In genomic region chr13:46383383-46383782, GRCh38 we compare ENCODE assay signal across 1 cellular context.
TF ChIP-seq lines count a peak whose summit lies in the region.

No MANE protein-coding gene starts in this region.

TF ChIP-seq in GM12878, 131 proteins besides CTCF, POLR2A, EP300 and RAD21:
- TF ChIP-seq NFIC (IDR thresholded peaks at IDR 0.05; ENCODE audit: low read depth, low read length) (peak; percentile 21; the same call in 1 of the 2 replicates), SRF (IDR thresholded peaks at IDR 0.05; ENCODE audit: low read depth in 2 of 2, low read length in 2 of 2) (peak in 1 of 2 experiments; percentile 79; a peak in 3 of 4 replicates), NBN (IDR thresholded peaks at IDR 0.05) (peak; percentile 40; the same call in 1 of the 2 replicates), RUNX3 (IDR thresholded peaks at IDR 0.05; ENCODE audit: low read length) (peak; percentile 19; the same call in 1 of the 2 replicates), PML (IDR thresholded peaks at IDR 0.05; ENCODE audit: low read length) (peak; percentile 24; the same call in 1 of the 2 replicates), CREM (IDR thresholded peaks at IDR 0.05; ENCODE audit: low read depth) (peak; percentile 18; the same call in 1 of the 2 replicates), CREB1 (IDR thresholded peaks at IDR 0.05; ENCODE audit: low read depth) (peak; percentile 44; the same call in 1 of the 2 replicates), RAD51 (IDR thresholded peaks at IDR 0.05) (no peak), SMAD1 (IDR thresholded peaks at IDR 0.05; ENCODE audit: low read depth, partially characterized antibody) (peak; percentile 84), CBX3 (IDR thresholded peaks at IDR 0.05; ENCODE audit: borderline replicate concordance, low read depth) (no peak), TCF12 (IDR thresholded peaks at IDR 0.05; ENCODE audit: low read depth, low read length) (0 out of 2 replicates have a peak, but pooled peaks have one; percentile 51), CHD2 (IDR thresholded peaks at IDR 0.05; ENCODE audit: borderline replicate concordance, low read depth, low read length) (0 out of 2 replicates have a peak, but pooled peaks have one; percentile 28), ETV6 (conservative IDR thresholded peaks at IDR 0.05 in 1 of 2, IDR thresholded peaks at IDR 0.05 in 1 of 2; ENCODE audit: borderline replicate concordance in 1 of 2, low read depth in 1 of 2) (peak in 1 of 2 experiments; percentile 63; a peak in 1 of 4 replicates), HDGF (IDR thresholded peaks at IDR 0.05) (no peak), MTA2 (IDR thresholded peaks at IDR 0.05; ENCODE audit: low read depth) (0 out of 2 replicates have a peak, but pooled peaks have one; percentile 15)
- TF ChIP-seq, protein P1, sequence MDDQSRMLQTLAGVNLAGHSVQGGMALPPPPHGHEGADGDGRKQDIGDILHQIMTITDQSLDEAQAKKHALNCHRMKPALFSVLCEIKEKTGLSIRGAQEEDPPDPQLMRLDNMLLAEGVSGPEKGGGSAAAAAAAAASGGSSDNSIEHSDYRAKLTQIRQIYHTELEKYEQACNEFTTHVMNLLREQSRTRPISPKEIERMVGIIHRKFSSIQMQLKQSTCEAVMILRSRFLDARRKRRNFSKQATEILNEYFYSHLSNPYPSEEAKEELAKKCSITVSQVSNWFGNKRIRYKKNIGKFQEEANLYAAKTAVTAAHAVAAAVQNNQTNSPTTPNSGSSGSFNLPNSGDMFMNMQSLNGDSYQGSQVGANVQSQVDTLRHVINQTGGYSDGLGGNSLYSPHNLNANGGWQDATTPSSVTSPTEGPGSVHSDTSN (IDR thresholded peaks at IDR 0.05; ENCODE audit: insufficient replicate concordance, low read depth, low read length) = no peak
- TF ChIP-seq, protein P2, sequence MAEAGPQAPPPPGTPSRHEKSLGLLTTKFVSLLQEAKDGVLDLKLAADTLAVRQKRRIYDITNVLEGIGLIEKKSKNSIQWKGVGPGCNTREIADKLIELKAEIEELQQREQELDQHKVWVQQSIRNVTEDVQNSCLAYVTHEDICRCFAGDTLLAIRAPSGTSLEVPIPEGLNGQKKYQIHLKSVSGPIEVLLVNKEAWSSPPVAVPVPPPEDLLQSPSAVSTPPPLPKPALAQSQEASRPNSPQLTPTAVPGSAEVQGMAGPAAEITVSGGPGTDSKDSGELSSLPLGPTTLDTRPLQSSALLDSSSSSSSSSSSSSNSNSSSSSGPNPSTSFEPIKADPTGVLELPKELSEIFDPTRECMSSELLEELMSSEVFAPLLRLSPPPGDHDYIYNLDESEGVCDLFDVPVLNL (IDR thresholded peaks at IDR 0.05; ENCODE audit: low read depth, low read length) = no peak
- TF ChIP-seq, protein P3, sequence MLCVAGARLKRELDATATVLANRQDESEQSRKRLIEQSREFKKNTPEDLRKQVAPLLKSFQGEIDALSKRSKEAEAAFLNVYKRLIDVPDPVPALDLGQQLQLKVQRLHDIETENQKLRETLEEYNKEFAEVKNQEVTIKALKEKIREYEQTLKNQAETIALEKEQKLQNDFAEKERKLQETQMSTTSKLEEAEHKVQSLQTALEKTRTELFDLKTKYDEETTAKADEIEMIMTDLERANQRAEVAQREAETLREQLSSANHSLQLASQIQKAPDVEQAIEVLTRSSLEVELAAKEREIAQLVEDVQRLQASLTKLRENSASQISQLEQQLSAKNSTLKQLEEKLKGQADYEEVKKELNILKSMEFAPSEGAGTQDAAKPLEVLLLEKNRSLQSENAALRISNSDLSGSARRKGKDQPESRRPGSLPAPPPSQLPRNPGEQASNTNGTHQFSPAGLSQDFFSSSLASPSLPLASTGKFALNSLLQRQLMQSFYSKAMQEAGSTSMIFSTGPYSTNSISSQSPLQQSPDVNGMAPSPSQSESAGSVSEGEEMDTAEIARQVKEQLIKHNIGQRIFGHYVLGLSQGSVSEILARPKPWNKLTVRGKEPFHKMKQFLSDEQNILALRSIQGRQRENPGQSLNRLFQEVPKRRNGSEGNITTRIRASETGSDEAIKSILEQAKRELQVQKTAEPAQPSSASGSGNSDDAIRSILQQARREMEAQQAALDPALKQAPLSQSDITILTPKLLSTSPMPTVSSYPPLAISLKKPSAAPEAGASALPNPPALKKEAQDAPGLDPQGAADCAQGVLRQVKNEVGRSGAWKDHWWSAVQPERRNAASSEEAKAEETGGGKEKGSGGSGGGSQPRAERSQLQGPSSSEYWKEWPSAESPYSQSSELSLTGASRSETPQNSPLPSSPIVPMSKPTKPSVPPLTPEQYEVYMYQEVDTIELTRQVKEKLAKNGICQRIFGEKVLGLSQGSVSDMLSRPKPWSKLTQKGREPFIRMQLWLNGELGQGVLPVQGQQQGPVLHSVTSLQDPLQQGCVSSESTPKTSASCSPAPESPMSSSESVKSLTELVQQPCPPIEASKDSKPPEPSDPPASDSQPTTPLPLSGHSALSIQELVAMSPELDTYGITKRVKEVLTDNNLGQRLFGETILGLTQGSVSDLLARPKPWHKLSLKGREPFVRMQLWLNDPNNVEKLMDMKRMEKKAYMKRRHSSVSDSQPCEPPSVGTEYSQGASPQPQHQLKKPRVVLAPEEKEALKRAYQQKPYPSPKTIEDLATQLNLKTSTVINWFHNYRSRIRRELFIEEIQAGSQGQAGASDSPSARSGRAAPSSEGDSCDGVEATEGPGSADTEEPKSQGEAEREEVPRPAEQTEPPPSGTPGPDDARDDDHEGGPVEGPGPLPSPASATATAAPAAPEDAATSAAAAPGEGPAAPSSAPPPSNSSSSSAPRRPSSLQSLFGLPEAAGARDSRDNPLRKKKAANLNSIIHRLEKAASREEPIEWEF (IDR thresholded peaks at IDR 0.05; ENCODE audit: insufficient replicate concordance, low read depth, low read length) = no peak
- TF ChIP-seq, protein P4, sequence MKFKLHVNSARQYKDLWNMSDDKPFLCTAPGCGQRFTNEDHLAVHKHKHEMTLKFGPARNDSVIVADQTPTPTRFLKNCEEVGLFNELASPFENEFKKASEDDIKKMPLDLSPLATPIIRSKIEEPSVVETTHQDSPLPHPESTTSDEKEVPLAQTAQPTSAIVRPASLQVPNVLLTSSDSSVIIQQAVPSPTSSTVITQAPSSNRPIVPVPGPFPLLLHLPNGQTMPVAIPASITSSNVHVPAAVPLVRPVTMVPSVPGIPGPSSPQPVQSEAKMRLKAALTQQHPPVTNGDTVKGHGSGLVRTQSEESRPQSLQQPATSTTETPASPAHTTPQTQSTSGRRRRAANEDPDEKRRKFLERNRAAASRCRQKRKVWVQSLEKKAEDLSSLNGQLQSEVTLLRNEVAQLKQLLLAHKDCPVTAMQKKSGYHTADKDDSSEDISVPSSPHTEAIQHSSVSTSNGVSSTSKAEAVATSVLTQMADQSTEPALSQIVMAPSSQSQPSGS (IDR thresholded peaks at IDR 0.05; ENCODE audit: low read length) = peak; percentile 39; the same call in 1 of the 2 replicates
TF ChIP-seq in GM12878: peak in this region for 13.
